ENCODE assay signal across 8 cellular contexts in genomic region chr10:72257051-72257892, GRCh38. TPM values are rescaled to one million over a fixed set of nuclear protein-coding genes. Genes with fewer than 3 reads are reported as not detected.
DNase-seq lines count a peak whose midpoint lies in the region; ATAC-seq, FAIRE-seq and TF ChIP-seq lines count a peak whose summit lies in the region.

No MANE protein-coding gene starts in this region.

- no peaks in the 10 kb centered on the region for H3K9me3 Mint-ChIP-seq in CD8-positive, alpha-beta memory T cell
- no peaks in the 10 kb centered on the region for H3K9me3 Mint-ChIP-seq in neural crest cell
- no peaks in the 10 kb centered on the region for H3K9me3 Mint-ChIP-seq in WTC11

- H3K9ac ChIP-seq in IMR-90 (ENCODE audit: low read depth, low read length) (no peak overlapping the region), K562 (ENCODE audit: insufficient read depth in 1 of 2, low read depth in 2 of 2, low read length in 2 of 2) (peak overlapping the region; percentile 2 to 27; a peak in 3 of 4 replicates)

- WGBS in IMR-90 (ENCODE audit: extremely low coverage in 2 of 2, insufficient read length in 1 of 2), 2 experiments = 92% methylated on average over 2 of the region's 8 CpGs; no CpG with 5 or more reads in 1 of the 2 experiments
- WGBS in K562 (ENCODE audit: insufficient coverage, low coverage, missing lambda C conversion rate) = 61% methylated on average over 8 of the region's 8 CpGs

- intact Hi-C loops in IMR-90 (cut with micrococcal nuclease) (no loop called here), K562 (cut with micrococcal nuclease) (loop anchor here (1.0 kb wide), 1 partner anchor 16 kb away; the partner anchor contains the start of gene DDIT4)

- H3K9me1 ChIP-seq in IMR-90 (ENCODE audit: insufficient read depth, low read length) = peaks cover 16% of the 10 kb centered on the region
- H3K9me1 ChIP-seq in K562 (ENCODE audit: control insufficient read depth, insufficient read depth, low read length) = no peaks in the 10 kb centered on the region

- H3K79me2 ChIP-seq in K562 (ENCODE audit: control insufficient read depth, insufficient read depth, low read length) = no peaks in the 10 kb centered on the region

- FAIRE-seq in K562 (lab: Jason Lieb, UNC) (no peak), H54 (lab: Jason Lieb, UNC) (no peak)

- H3K56ac ChIP-seq in IMR-90 (ENCODE audit: extremely low read depth, insufficient read depth, low read length) = no peak overlapping the region

- H3K4me1 Mint-ChIP-seq in CD8-positive, alpha-beta memory T cell = peaks cover 61 to 81% (median 69%) of the 10 kb centered on the region in 3 donors
- peaks cover 67% of the 10 kb centered on the region for H3K4me1 Mint-ChIP-seq in neural crest cell
- peaks cover 60% of the 10 kb centered on the region for H3K4me1 Mint-ChIP-seq in WTC11

- H3K27ac ChIP-seq in CD8-positive, alpha-beta memory T cell (ENCODE audit: low read depth, low read length) = peak overlapping the region; percentile 6
- H3K27ac ChIP-seq in IMR-90 (ENCODE audit: insufficient read depth, low read length) = no peak overlapping the region
- H3K27ac ChIP-seq in K562 (ENCODE audit: extremely low read depth, low read depth, low read length) = peak overlapping the region; percentile 38

- H3K36me3 ChIP-seq in CD8-positive, alpha-beta memory T cell (ENCODE audit: insufficient read depth, low read length) = no peaks in the 10 kb centered on the region
- H3K36me3 ChIP-seq in IMR-90 (ENCODE audit: control insufficient read depth, insufficient read depth, low read length) = no peaks in the 10 kb centered on the region
- no peaks in the 10 kb centered on the region for H3K36me3 ChIP-seq in K562 (ENCODE audit: control insufficient read depth, insufficient read depth, low read length)

- H3K14ac ChIP-seq in IMR-90 (replicated peaks; ENCODE audit: low read depth, low read length) = no peak overlapping the region

- H3K18ac ChIP-seq in IMR-90 (ENCODE audit: low read depth, low read length) = no peak overlapping the region

- no peaks in the 10 kb centered on the region for H3K79me1 ChIP-seq in IMR-90 (ENCODE audit: low read depth in 1 of 2, low read length in 2 of 2)

- H3K4me3 ChIP-seq in CD8-positive, alpha-beta memory T cell (ENCODE audit: low read length) = no peak overlapping the region
- H3K4me3 ChIP-seq in IMR-90 (ENCODE audit: insufficient read depth, low read depth, low read length) (no peak overlapping the region), K562 (no peak overlapping the region)

- POLR2A ChIA-PET in CD8-positive, alpha-beta memory T cell (lab: Charles Lee) = interaction anchor here (0.5 to 0.9 kb wide), 3 partner anchors 11 to 388 kb away, joined by 3 to 10 read pairs (median 5); no protein-coding TSS in a partner anchor
- POLR2A ChIA-PET in IMR-90 (lab: Charles Lee; ENCODE audit: unreplicated experiment) (no interaction called here), K562 (lab: Yijun Ruan, JAX) (interaction anchor here (0.6 to 15.0 kb wide), 9 partner anchors 10 to 1079 kb away, joined by 3 to 277 read pairs (median 5); partner anchors contain the start of genes ASCC1 and DDIT4), WTC11 (lab: Charles Lee) (interaction anchor here (0.7 to 1.0 kb wide), 2 partner anchors 16 to 43 kb away, joined by 3 read pairs; partner anchors contain the start of gene DDIT4)

- CTCF ChIA-PET in CD8-positive, alpha-beta memory T cell (lab: Charles Lee) = interaction anchor here (2.1 to 4.4 kb wide), 2 partner anchors 17 to 18 kb away, joined by 9 to 28 read pairs; partner anchors contain the start of gene DDIT4
- CTCF ChIA-PET in IMR-90 (lab: Yijun Ruan, JAX) = no interaction called here
- CTCF ChIA-PET in K562 (lab: Yijun Ruan, JAX; ENCODE audit: low intra/inter-chr PET ratio) = no interaction called here
- CTCF ChIA-PET in WTC11 (lab: Charles Lee) = interaction anchor here (0.6 to 6.1 kb wide), 8 partner anchors 9 to 294 kb away, joined by 3 to 75 read pairs (median 4); partner anchors contain the start of gene DDIT4

- H3K36me3 Mint-ChIP-seq in CD8-positive, alpha-beta memory T cell = no peaks in the 10 kb centered on the region
- H3K36me3 Mint-ChIP-seq in neural crest cell (ENCODE audit: low read depth) = no peaks in the 10 kb centered on the region
- no peaks in the 10 kb centered on the region for H3K36me3 Mint-ChIP-seq in WTC11

- peaks cover 87% of the 10 kb centered on the region for H3K4me1 ChIP-seq in CD8-positive, alpha-beta memory T cell (ENCODE audit: insufficient read depth, low read length)
- H3K4me1 ChIP-seq in IMR-90 (ENCODE audit: control insufficient read depth, insufficient read depth, low read length) (peaks cover 32% of the 10 kb centered on the region), K562 (replicated peaks in 1 of 2; ENCODE audit: control insufficient read depth in 2 of 2, insufficient read depth in 2 of 2, low read length in 2 of 2) (peaks cover 41 to 57% of the 10 kb centered on the region in 2 experiments)

- TF ChIP-seq CTCF in IMR-90 (conservative IDR thresholded peaks at IDR 0.05; ENCODE audit: low read depth, low read length) = no peak
- TF ChIP-seq CTCF in K562 (IDR thresholded peaks at IDR 0.05 in 2 of 3, conservative IDR thresholded peaks at IDR 0.05 in 1 of 3; ENCODE audit: insufficient read depth in 2 of 3, low read depth in 1 of 3, low read length in 3 of 3) = no peak
- no peak for TF ChIP-seq CTCF in neural crest cell (conservative IDR thresholded peaks at IDR 0.05)
- TF ChIP-seq CTCF in WTC11 (IDR thresholded peaks at IDR 0.05) = no peak

- no peaks in the 10 kb centered on the region for H3K27me3 ChIP-seq in CD8-positive, alpha-beta memory T cell (ENCODE audit: insufficient read depth, low read length, poor library complexity, severe bottlenecking)
- H3K27me3 ChIP-seq in IMR-90 (ENCODE audit: control insufficient read depth, insufficient read depth, low read length) (no peaks in the 10 kb centered on the region), K562 (ENCODE audit: control insufficient read depth in 2 of 2, insufficient read depth in 2 of 2, low read length in 2 of 2) (no peaks in the 10 kb centered on the region)

- peak overlapping the region in 1 of 7 donors; percentile 62 for H3K4me3 Mint-ChIP-seq in CD8-positive, alpha-beta memory T cell
- H3K4me3 Mint-ChIP-seq in neural crest cell = peak overlapping the region; percentile 21
- H3K4me3 Mint-ChIP-seq in WTC11 = no peak overlapping the region

- no peak overlapping the region for H4K91ac ChIP-seq in IMR-90 (ENCODE audit: insufficient read depth, low read depth, low read length)

- in situ Hi-C loops in IMR-90 (cut with MboI; ENCODE audit: low sequenced_read_pairs) = no loop called here
- in situ Hi-C loops in K562 (cut with MboI) = no loop called here

- no peak for TF ChIP-seq RAD21 in IMR-90 (IDR thresholded peaks at IDR 0.05; ENCODE audit: low read length)
- peak in 1 of 2 experiments; percentile 23; a peak in 1 of 4 replicates for TF ChIP-seq RAD21 in K562 (CRISPR knock-in tag; conservative IDR thresholded peaks at IDR 0.05 in 1 of 2, IDR thresholded peaks at IDR 0.05 in 1 of 2)

- no peak overlapping the region for H2BK5ac ChIP-seq in IMR-90 (ENCODE audit: low read depth, low read length, poor library complexity, severe bottlenecking)

- dilution Hi-C loops in IMR-90 (cut with HindIII; ENCODE audit: low sequenced_read_pairs, unreplicated experiment) = no loop called here

- H2BK120ac ChIP-seq in IMR-90 (ENCODE audit: low read depth, low read length) = peak overlapping the region; percentile 10; the same call in 1 of the 2 replicates

- TF ChIP-seq POLR2A in IMR-90 (IDR thresholded peaks at IDR 0.05; ENCODE audit: low read depth, low read length) (no peak), K562 (conservative IDR thresholded peaks at IDR 0.05) (no peak), H54 (IDR thresholded peaks at IDR 0.05; ENCODE audit: low read depth, low read length) (no peak)

- H3K23ac ChIP-seq in IMR-90 (ENCODE audit: low read depth, low read length) = no peak overlapping the region

- ATAC-seq in IMR-90 (ENCODE audit: low read depth) (no peak), K562 (peak; percentile 0; the same call in 2 of the 3 replicates), GM18517 (IDR thresholded peaks at IDR 0.05; ENCODE audit: unreplicated experiment) (no peak), WTC11 (no peak)

- peak; percentile 82 for TF ChIP-seq EP300 in K562 (IDR thresholded peaks at IDR 0.05; ENCODE audit: low read length)

- H4K20me1 ChIP-seq in IMR-90 (ENCODE audit: insufficient read depth, low read length) (no peaks in the 10 kb centered on the region), K562 (replicated peaks; ENCODE audit: control insufficient read depth, insufficient read depth, low read length) (no peaks in the 10 kb centered on the region)

- no peaks in the 10 kb centered on the region for H3K9me3 ChIP-seq in CD8-positive, alpha-beta memory T cell (ENCODE audit: low read length)
- no peaks in the 10 kb centered on the region for H3K9me3 ChIP-seq in IMR-90 (ENCODE audit: control insufficient read depth, insufficient read depth, low read length)
- no peaks in the 10 kb centered on the region for H3K9me3 ChIP-seq in K562 (replicated peaks; ENCODE audit: control insufficient read depth, insufficient read depth, low read depth, low read length)

- no peak overlapping the region for H4K8ac ChIP-seq in IMR-90 (ENCODE audit: low read depth in 2 of 2, low read length in 2 of 2)

- H2AFZ ChIP-seq in IMR-90 (replicated peaks; ENCODE audit: low read length, poor library complexity) (no peak overlapping the region), K562 (ENCODE audit: low read depth, low read length) (peak overlapping the region; percentile 33)

- no peak overlapping the region for H2AK9ac ChIP-seq in IMR-90 (replicated peaks; ENCODE audit: low read depth, low read length, poor library complexity)

- no peak overlapping the region for H4K5ac ChIP-seq in IMR-90 (ENCODE audit: low read depth, low read length)

- no peak overlapping the region; the same call in 1 of the 2 replicates for H3K4ac ChIP-seq in IMR-90 (ENCODE audit: low read depth, low read length)

- H2AK5ac ChIP-seq in IMR-90 (ENCODE audit: low read depth, low read length) = no peak overlapping the region; the same call in 1 of the 2 replicates

- H2BK15ac ChIP-seq in IMR-90 (ENCODE audit: low read depth, low read length) = no peak overlapping the region

- H3K4me2 ChIP-seq in IMR-90 (ENCODE audit: low read depth, low read length) (no peak overlapping the region), K562 (ENCODE audit: insufficient read depth, low read length) (peak overlapping the region; percentile 4; the same call in 1 of the 2 replicates)

- no peaks in the 10 kb centered on the region for H3K27me3 Mint-ChIP-seq in CD8-positive, alpha-beta memory T cell
- H3K27me3 Mint-ChIP-seq in neural crest cell (ENCODE audit: low read depth) (no peaks in the 10 kb centered on the region), WTC11 (ENCODE audit: low read depth) (no peaks in the 10 kb centered on the region; the same call in 1 of the 2 replicates)

- DNase-seq in CD8-positive, alpha-beta memory T cell = no peak
- DNase-seq in IMR-90 = no peak
- peak; percentile 58 to 72 (median 63) for DNase-seq in K562 (ENCODE audit: extremely low read depth in 1 of 4, low spot score in 3 of 4)
- no peak for DNase-seq in neural crest cell (ENCODE audit: low read depth, low spot score)
- no peak for DNase-seq in stimulated activated CD4-positive, alpha-beta T cell treated with anti-CD3 and anti-CD28 coated beads, Interleukin-2, amount 100 ng/mL, for 24 hours
- DNase-seq in H54 (ENCODE audit: insufficient read length, low spot score) = no peak
- no peak for DNase-seq in WTC11 (ENCODE audit: low spot score)

- H2BK20ac ChIP-seq in IMR-90 (ENCODE audit: low read depth, low read length) = peak overlapping the region; percentile 19; the same call in 1 of the 2 replicates

- H3K27ac Mint-ChIP-seq in CD8-positive, alpha-beta memory T cell = peak overlapping the region in 6 of 8 donors; percentile 51 to 91 (median 73)
- H3K27ac Mint-ChIP-seq in neural crest cell (ENCODE audit: unreplicated experiment) (peak overlapping the region; percentile 82), WTC11 (no peak overlapping the region)

- BruUV-seq in IMR-90 (replicated peaks; lab: Mats Ljungman, UMichigan) (no TSS peak), K562 (replicated peaks; lab: Mats Ljungman, UMichigan) (no TSS peak)

RNA-seq across cellular contexts. Expression of gene DDIT4, which starts 16.5 kb away (rescaled TPM):
- total RNA-seq in CD8-positive, alpha-beta memory T cell = 100 to 1,000 TPM; 144 to 156 TPM
- polyA plus RNA-seq in CD8-positive, alpha-beta memory T cell = 183 TPM
- 108 and 110 TPM in 2 replicates for total RNA-seq in IMR-90 (2012; rRNA removed)
- 31.0 and 59.6 TPM in 2 replicates for polyA plus RNA-seq in IMR-90 (2012; rRNA removed)
- 38.8 and 80.6 TPM in 2 replicates for polyA plus RNA-seq in IMR-90 (2012; cell fraction: cytosol; rRNA removed)
- polyA plus RNA-seq in IMR-90 (2012; cell fraction: nucleus; rRNA removed; ENCODE audit: low replicate concordance) = 80.3 and 93.3 TPM in 2 replicates
- 185 and 371 TPM in 2 replicates for total RNA-seq in K562 (2011; cell fraction: chromatin; rRNA removed; ENCODE audit: low replicate concordance)
- total RNA-seq in K562 (2011; cell fraction: nucleolus; rRNA removed) = 455 and 610 TPM in 2 replicates
- 314 and 392 TPM in 2 replicates for total RNA-seq in K562 (2011; cell fraction: nucleoplasm; rRNA removed)
- 593 and 675 TPM in 2 replicates for total RNA-seq in K562 (2014; rRNA removed)
- total RNA-seq in K562 (2014; rRNA removed; fragmentation: Illumina TruSeq; extraction: Trizol) = 159 and 200 TPM in 2 replicates
- 13.2 and 14.7 TPM in 2 replicates for total RNA-seq in K562 (2015; rRNA removed; fragmentation: Illumina TruSeq; extraction: Trizol)
- 453 and 674 TPM in 2 replicates for total RNA-seq in K562 (2021)
- polyA plus RNA-seq in K562 (2011; rRNA removed) = 228 and 529 TPM in 2 replicates
- polyA plus RNA-seq in K562 (2011; cell fraction: cytosol; rRNA removed) = 345 and 451 TPM in 2 replicates
- polyA plus RNA-seq in K562 (2011; cell fraction: nucleus; rRNA removed) = 384 and 450 TPM in 2 replicates
- polyA plus RNA-seq in K562 (2012) = 184 and 695 TPM in 2 replicates
- 107 and 370 TPM in 2 replicates for polyA plus RNA-seq in K562 (2014; fragmentation: Illumina TruSeq; extraction: Trizol)
- polyA plus RNA-seq in K562 (2014; fragmentation: Nextera tagmentation; extraction: Ambion mirVana) = 10 to 100 TPM in 1 of 2 experiments, 1 to 10 TPM in 1; 8.2 to 12.3 TPM
- polyA plus RNA-seq in K562 (2014; rRNA removed) = 362 and 564 TPM in 2 replicates
- polyA minus RNA-seq in K562 (2011; rRNA and poly(A)+ RNA removed) = 156 and 267 TPM in 2 replicates
- 180 and 395 TPM in 2 replicates for polyA minus RNA-seq in K562 (2011; cell fraction: cytosol; rRNA and poly(A)+ RNA removed)
- polyA minus RNA-seq in K562 (2011; cell fraction: nucleus; rRNA and poly(A)+ RNA removed) = 272 and 555 TPM in 2 replicates
- total RNA-seq in neural crest cell = 68.6 and 80.1 TPM in 2 replicates
- 118 to 158 TPM (median 153 TPM) in 3 replicates for total RNA-seq in WTC11 (2021)

RNA-seq across cellular contexts. Expression of gene ASCC1, which starts 41.2 kb away (rescaled TPM):
- total RNA-seq in CD8-positive, alpha-beta memory T cell = 10 to 100 TPM; 36.3 to 43.2 TPM
- 19.1 TPM for polyA plus RNA-seq in CD8-positive, alpha-beta memory T cell
- 21.0 and 21.9 TPM in 2 replicates for total RNA-seq in IMR-90 (2012; rRNA removed)
- 12.3 and 15.9 TPM in 2 replicates for polyA plus RNA-seq in IMR-90 (2012; rRNA removed)
- 5.2 and 5.6 TPM in 2 replicates for polyA plus RNA-seq in IMR-90 (2012; cell fraction: cytosol; rRNA removed)
- polyA plus RNA-seq in IMR-90 (2012; cell fraction: nucleus; rRNA removed; ENCODE audit: low replicate concordance) = 1.5 and 9.0 TPM in 2 replicates
- total RNA-seq in K562 (2011; cell fraction: chromatin; rRNA removed; ENCODE audit: low replicate concordance) = 49.7 and 77.0 TPM in 2 replicates
- total RNA-seq in K562 (2011; cell fraction: nucleolus; rRNA removed) = 28.7 and 34.9 TPM in 2 replicates
- 43.5 and 57.0 TPM in 2 replicates for total RNA-seq in K562 (2011; cell fraction: nucleoplasm; rRNA removed)
- total RNA-seq in K562 (2014; rRNA removed) = 27.6 and 31.7 TPM in 2 replicates
- 52.8 and 62.6 TPM in 2 replicates for total RNA-seq in K562 (2014; rRNA removed; fragmentation: Illumina TruSeq; extraction: Trizol)
- 33.3 and 38.2 TPM in 2 replicates for total RNA-seq in K562 (2015; rRNA removed; fragmentation: Illumina TruSeq; extraction: Trizol)
- total RNA-seq in K562 (2021) = 45.7 and 48.4 TPM in 2 replicates
- polyA plus RNA-seq in K562 (2011; rRNA removed) = 53.2 and 64.1 TPM in 2 replicates
- polyA plus RNA-seq in K562 (2011; cell fraction: cytosol; rRNA removed) = 20.9 and 37.8 TPM in 2 replicates
- polyA plus RNA-seq in K562 (2011; cell fraction: nucleus; rRNA removed) = 13.5 and 19.8 TPM in 2 replicates
- polyA plus RNA-seq in K562 (2012) = 39.1 and 50.0 TPM in 2 replicates
- polyA plus RNA-seq in K562 (2014; fragmentation: Illumina TruSeq; extraction: Trizol) = 54.4 and 70.0 TPM in 2 replicates
- 10 to 100 TPM; 50.8 to 73.3 TPM for polyA plus RNA-seq in K562 (2014; fragmentation: Nextera tagmentation; extraction: Ambion mirVana)
- polyA plus RNA-seq in K562 (2014; rRNA removed) = 42.7 and 55.5 TPM in 2 replicates
- 90.3 and 97.7 TPM in 2 replicates for polyA minus RNA-seq in K562 (2011; rRNA and poly(A)+ RNA removed)
- 35.1 and 39.2 TPM in 2 replicates for polyA minus RNA-seq in K562 (2011; cell fraction: cytosol; rRNA and poly(A)+ RNA removed)
- polyA minus RNA-seq in K562 (2011; cell fraction: nucleus; rRNA and poly(A)+ RNA removed) = 13.6 and 33.1 TPM in 2 replicates
- 31.5 and 35.6 TPM in 2 replicates for total RNA-seq in neural crest cell
- 30.4 to 38.7 TPM (median 32.5 TPM) in 3 replicates for total RNA-seq in WTC11 (2021)

RNA-seq across cellular contexts. Expression of gene ANAPC16, which starts 41.5 kb away (rescaled TPM):
- total RNA-seq in CD8-positive, alpha-beta memory T cell = 10 to 100 TPM; 68.1 to 78.3 TPM
- 329 TPM for polyA plus RNA-seq in CD8-positive, alpha-beta memory T cell
- total RNA-seq in IMR-90 (2012; rRNA removed) (26.3 and 35.3 TPM in 2 replicates), K562 (2014; rRNA removed) (42.6 and 55.8 TPM in 2 replicates), K562 (2014; rRNA removed; fragmentation: Illumina TruSeq; extraction: Trizol) (108 and 111 TPM in 2 replicates), K562 (2015; rRNA removed; fragmentation: Illumina TruSeq; extraction: Trizol) (79.7 and 87.7 TPM in 2 replicates), K562 (2021) (72.5 and 72.7 TPM in 2 replicates), neural crest cell (53.2 and 57.5 TPM in 2 replicates), WTC11 (2021) (52.3 to 72.4 TPM (median 72.3 TPM) in 3 replicates)
- polyA plus RNA-seq in IMR-90 (2012; rRNA removed) (17.4 and 25.2 TPM in 2 replicates), K562 (2011; rRNA removed) (162 and 168 TPM in 2 replicates), K562 (2014; fragmentation: Illumina TruSeq; extraction: Trizol) (74.2 and 85.3 TPM in 2 replicates), K562 (2014; fragmentation: Nextera tagmentation; extraction: Ambion mirVana) (100 to 1,000 TPM; 184 to 208 TPM), K562 (2014; rRNA removed) (112 and 134 TPM in 2 replicates)
- 11.2 and 14.4 TPM in 2 replicates for polyA plus RNA-seq in IMR-90 (2012; cell fraction: cytosol; rRNA removed)
- polyA plus RNA-seq in IMR-90 (2012; cell fraction: nucleus; rRNA removed; ENCODE audit: low replicate concordance) = 4.8 and 19.4 TPM in 2 replicates
- total RNA-seq in K562 (2011; cell fraction: chromatin; rRNA removed; ENCODE audit: low replicate concordance) = 13.7 and 30.0 TPM in 2 replicates
- total RNA-seq in K562 (2011; cell fraction: nucleolus; rRNA removed) = 13.7 and 15.7 TPM in 2 replicates
- 30.3 and 57.6 TPM in 2 replicates for total RNA-seq in K562 (2011; cell fraction: nucleoplasm; rRNA removed)
- 47.9 and 96.2 TPM in 2 replicates for polyA plus RNA-seq in K562 (2011; cell fraction: cytosol; rRNA removed)
- 27.0 and 46.2 TPM in 2 replicates for polyA plus RNA-seq in K562 (2011; cell fraction: nucleus; rRNA removed)
- 85.3 and 238 TPM in 2 replicates for polyA plus RNA-seq in K562 (2012)
- polyA minus RNA-seq in K562 (2011; rRNA and poly(A)+ RNA removed) = 41.3 and 52.4 TPM in 2 replicates
- 13.9 and 15.1 TPM in 2 replicates for polyA minus RNA-seq in K562 (2011; cell fraction: cytosol; rRNA and poly(A)+ RNA removed)
- 3.2 and 10.0 TPM in 2 replicates for polyA minus RNA-seq in K562 (2011; cell fraction: nucleus; rRNA and poly(A)+ RNA removed)

Comparison
In these comparisons a context has a peak if more than half of its experiments do, and no peak if none do; other contexts are left out.
1. DNase-seq: peak in K562 (4 of 4); none in CD8-positive, alpha-beta memory T cell (0 of 5), IMR-90 (single experiment), neural crest cell (single experiment), stimulated activated CD4-positive, alpha-beta T cell treated with anti-CD3 and anti-CD28 coated beads, Interleukin-2, amount 100 ng/mL, for 24 hours (0 of 2), H54 (single experiment) and WTC11 (single experiment).
2. CTCF ChIA-PET loops: an anchor here in CD8-positive, alpha-beta memory T cell (2.1 to 4.4 kb wide) and WTC11 (0.6 to 6.1 kb wide); none called in IMR-90 and K562.